In genomic region chr9:32579706-32580331, GRCh38 we compare ENCODE assay signal across 8 cellular contexts. TPM values are rescaled to one million over a fixed set of nuclear protein-coding genes. Genes with fewer than 3 reads are reported as not detected.
DNase-seq lines count a peak whose midpoint lies in the region; ATAC-seq, FAIRE-seq and TF ChIP-seq lines count a peak whose summit lies in the region.

No MANE protein-coding gene starts in this region.

- peak; percentile 99 for TF ChIP-seq CTCF in astrocyte (IDR thresholded peaks at IDR 0.05; ENCODE audit: insufficient read depth, low read depth, low read length)

- H3K27me3 ChIP-seq in ACC112 (ENCODE audit: insufficient read depth, low read length) (no peaks in the 10 kb centered on the region), astrocyte (ENCODE audit: insufficient read depth, low read length) (peaks cover 2% of the 10 kb centered on the region)

- no peak overlapping the region for H3K27ac Mint-ChIP-seq in astrocyte (ENCODE audit: unreplicated experiment)

- DNase-seq in NAMALWA (ENCODE audit: low spot score) = peak; percentile 83
- peak; percentile 44 for DNase-seq in T-helper 22 cell (ENCODE audit: low read depth)
- DNase-seq in astrocyte (ENCODE audit: low read depth) = no peak
- DNase-seq in hypothalamus (lab: John Stamatoyannopoulos, UW) = peak in 38 of 51 donors; percentile 3 to 75 (median 32)
- peak; percentile 28 for DNase-seq in smooth muscle cell of the brain vasculature (ENCODE audit: low read depth, low spot score)

- H3K9me3 ChIP-seq in astrocyte (ENCODE audit: insufficient read depth, low read depth, low read length) = no peaks in the 10 kb centered on the region

- H4K20me1 ChIP-seq in astrocyte (ENCODE audit: insufficient read depth, low read length) = no peaks in the 10 kb centered on the region

- H3K27ac ChIP-seq in ACC112 (ENCODE audit: low read depth, low read length) (no peak overlapping the region), astrocyte (ENCODE audit: low read depth, low read length) (no peak overlapping the region)

- H3K4me3 ChIP-seq in ACC112 (ENCODE audit: low read depth, low read length) = no peak overlapping the region
- H3K4me3 ChIP-seq in astrocyte (ENCODE audit: insufficient read depth, low read depth, low read length) = no peak overlapping the region

- H3K9me3 Mint-ChIP-seq in astrocyte (ENCODE audit: unreplicated experiment) = no peaks in the 10 kb centered on the region

- peak; percentile 76 for FAIRE-seq in astrocyte (lab: Jason Lieb, UNC)

- H3K27me3 Mint-ChIP-seq in astrocyte (ENCODE audit: low read depth, unreplicated experiment) = no peaks in the 10 kb centered on the region

- ATAC-seq in GM18858 (IDR thresholded peaks at IDR 0.05; ENCODE audit: unreplicated experiment) (peak; percentile 43), HG02981 (IDR thresholded peaks at IDR 0.05; ENCODE audit: unreplicated experiment) (no peak)

- H3K36me3 Mint-ChIP-seq in astrocyte (ENCODE audit: low read depth, unreplicated experiment) = no peaks in the 10 kb centered on the region

- H3K79me2 ChIP-seq in ACC112 (ENCODE audit: control insufficient read depth, insufficient read depth, low read length, unreplicated experiment) (no peaks in the 10 kb centered on the region), astrocyte (ENCODE audit: insufficient read depth, low read length) (no peaks in the 10 kb centered on the region)

- peak overlapping the region; percentile 36 for H2AFZ ChIP-seq in ACC112 (ENCODE audit: low read length, unreplicated experiment)
- H2AFZ ChIP-seq in astrocyte (ENCODE audit: low read depth, low read length) = no peak overlapping the region

- H3K9ac ChIP-seq in astrocyte (ENCODE audit: low read length) = no peak overlapping the region

- H3K36me3 ChIP-seq in ACC112 (ENCODE audit: insufficient read depth, low read length) (no peaks in the 10 kb centered on the region), astrocyte (ENCODE audit: insufficient read depth, low read length) (no peaks in the 10 kb centered on the region)

- no peak overlapping the region for H3K4me3 Mint-ChIP-seq in astrocyte (ENCODE audit: unreplicated experiment)

- H3K4me1 ChIP-seq in ACC112 (ENCODE audit: control insufficient read depth, insufficient read depth, low read length, unreplicated experiment) (peaks cover 9% of the 10 kb centered on the region), astrocyte (ENCODE audit: insufficient read depth, low read length) (peaks cover 6% of the 10 kb centered on the region)

- H3K4me2 ChIP-seq in astrocyte (ENCODE audit: low read length) = no peak overlapping the region

- peaks cover 14% of the 10 kb centered on the region for H3K4me1 Mint-ChIP-seq in astrocyte (ENCODE audit: low read depth, unreplicated experiment)

RNA-seq across cellular contexts. Expression of gene NDUFB6, which starts 6.9 kb away (rescaled TPM):
- 56.1 and 56.7 TPM in 2 replicates for total RNA-seq in astrocyte

RNA-seq across cellular contexts. Expression of gene TOPORS, which starts 27.4 kb away (rescaled TPM):
- total RNA-seq in astrocyte = 19.7 and 20.4 TPM in 2 replicates

RNA-seq across cellular contexts. Expression of gene SMIM27, which starts 27.7 kb away (rescaled TPM):
- 9.4 and 15.0 TPM in 2 replicates for total RNA-seq in astrocyte

RNA-seq across cellular contexts. Expression of gene RIGI, which starts 53.8 kb away (rescaled TPM):
- 164 and 187 TPM in 2 replicates for total RNA-seq in astrocyte

RNA-seq across cellular contexts. Expression of gene TAF1L, which starts 55.6 kb away (rescaled TPM):
- total RNA-seq in astrocyte = 0.02 TPM in 1 of 2 replicates, not detected in the other
